12 cellular contexts compared by ENCODE assay signal in genomic region chr15:65525622-65526021, GRCh38. TPM values are rescaled to one million over a fixed set of nuclear protein-coding genes. Genes with fewer than 3 reads are reported as not detected.
DNase-seq lines count a peak whose midpoint lies in the region; FAIRE-seq and TF ChIP-seq lines count a peak whose summit lies in the region.
"Had no signal": no experiment of that assay in that cellular context is flagged by ENCODE, and none has a peak within 500 bp of the region (broad histone marks: within the 10 kb centered on the region; RNA-seq: fewer than 3 reads in every experiment).

No MANE protein-coding gene starts in this region.

- peaks cover 3 to 10% of the 10 kb centered on the region in 2 experiments; a peak in 2 of 4 replicates for H3K4me1 ChIP-seq in SK-N-SH (ENCODE audit: control insufficient read depth in 1 of 2, insufficient read depth in 2 of 2, low read depth in 1 of 2, low read length in 1 of 2)
- no peaks in the 10 kb centered on the region for H3K4me1 ChIP-seq in small intestine (ENCODE audit: control insufficient read depth in 2 of 2, insufficient read depth in 1 of 2, low read depth in 1 of 2, low read length in 1 of 2)

- H3K9me3 ChIP-seq in SK-N-SH (no peaks in the 10 kb centered on the region), small intestine (ENCODE audit: control insufficient read depth, low read depth) (no peaks in the 10 kb centered on the region)

- CTCF ChIA-PET in SK-N-SH (lab: Yijun Ruan, JAX) = interaction anchor here (0.7 to 2.1 kb wide), 4 partner anchors 9 to 298 kb away, joined by 3 to 8 read pairs (median 3); partner anchors contain the start of gene DPP8

- DNase-seq in A172 (ENCODE audit: low spot score) (peak; percentile 38), EL (peak; percentile 26), SK-N-SH (peak; percentile 24), fibroblast of the aortic adventitia (ENCODE audit: low read depth) (peak; percentile 52), inferior parietal cortex (ENCODE audit: extremely low spot score) (no peak), small intestine (no peak), COLO829 (ENCODE audit: low spot score) (no peak)
- no peak for DNase-seq in activated CD4-positive, alpha-beta T cell treated with anti-CD3 and anti-CD28 coated beads, Interleukin-2, amount 50 U/mL, for 48 hours
- DNase-seq: activated effector memory CD4-positive, alpha-beta T cell treated with anti-CD3 and anti-CD28 coated beads, Interleukin-2, amount 50 U/mL, for 16 hours; NCI-H187 treated with DMSO at 0.1 percent for 48 hours; NCI-H774 had no signal

- peak overlapping the region; percentile 34; the same call in 1 of the 2 replicates for H3K4me2 ChIP-seq in SK-N-SH

- H3K9me2 ChIP-seq in SK-N-SH = no peaks in the 10 kb centered on the region

- 67% methylated on average over 1 of the region's 1 CpG for WGBS in SK-N-SH (ENCODE audit: low lambda C conversion rate)
- 73 to 100% (median 78%) methylated on average over 1 of the region's 1 CpG for WGBS in small intestine, 3 donors

- FAIRE-seq in small intestine (lab: Jason Lieb, UNC) = no peak
- FAIRE-seq: GM12878 had no signal

- TF ChIP-seq RAD21 in SK-N-SH (IDR thresholded peaks at IDR 0.05; ENCODE audit: low read length) = no peak

- H2AFZ ChIP-seq in SK-N-SH (ENCODE audit: low read depth) = peak overlapping the region; percentile 73

- H3K79me2 ChIP-seq in SK-N-SH (ENCODE audit: insufficient read depth) = peaks cover 4% of the 10 kb centered on the region

- H3K27ac ChIP-seq in SK-N-SH (ENCODE audit: low read depth in 2 of 2, low read length in 1 of 2) (peak overlapping the region in 1 of 2 experiments; percentile 60; a peak in 2 of 4 replicates), small intestine (ENCODE audit: low read depth in 1 of 2, low read length in 1 of 2) (no peak overlapping the region)

- TF ChIP-seq CTCF in SK-N-SH (IDR thresholded peaks at IDR 0.05) = no peak
- no peak for TF ChIP-seq CTCF in fibroblast of the aortic adventitia (IDR thresholded peaks at IDR 0.05; ENCODE audit: insufficient read depth, low read length)

- H3K9ac ChIP-seq in SK-N-SH = peak overlapping the region; percentile 5; the same call in 1 of the 2 replicates

- peaks cover 5% of the 10 kb centered on the region for H3F3A ChIP-seq in SK-N-SH (replicated peaks; ENCODE audit: insufficient read depth)

- no peaks in the 10 kb centered on the region for H3K27me3 ChIP-seq in SK-N-SH (ENCODE audit: insufficient read depth)
- no peaks in the 10 kb centered on the region for H3K27me3 ChIP-seq in small intestine (ENCODE audit: control insufficient read depth in 2 of 2, insufficient read depth in 2 of 2, low read length in 2 of 2)

- no peak overlapping the region for H3K4me3 ChIP-seq in SK-N-SH (ENCODE audit: low read depth in 2 of 2, low read length in 1 of 2)
- no peak overlapping the region for H3K4me3 ChIP-seq in fibroblast of the aortic adventitia (ENCODE audit: low read depth, low read length)
- no peak overlapping the region for H3K4me3 ChIP-seq in small intestine (ENCODE audit: low read depth in 1 of 2, low read length in 2 of 2)
- H3K4me3 ChIP-seq: GM12878 had no signal

- TF ChIP-seq EP300 in SK-N-SH (IDR thresholded peaks at IDR 0.05; ENCODE audit: borderline replicate concordance in 1 of 2, low read depth in 1 of 2, low read length in 1 of 2) = no peak

- POLR2A ChIA-PET in SK-N-SH (lab: Yijun Ruan, JAX) = interaction anchor here (0.6 kb wide), 1 partner anchor 9 kb away, joined by 3 read pairs; no protein-coding TSS in a partner anchor

- no peaks in the 10 kb centered on the region for H4K20me1 ChIP-seq in SK-N-SH (ENCODE audit: insufficient read depth)

- no peaks in the 10 kb centered on the region for H3K36me3 ChIP-seq in SK-N-SH (replicated peaks in 1 of 2; ENCODE audit: control insufficient read depth in 1 of 2, insufficient read depth in 2 of 2, low read length in 1 of 2)
- no peaks in the 10 kb centered on the region for H3K36me3 ChIP-seq in small intestine (ENCODE audit: control insufficient read depth in 2 of 2, insufficient read depth in 2 of 2, low read length in 2 of 2)

TF ChIP-seq in SK-N-SH, 30 proteins besides CTCF, POLR2A, EP300 and RAD21:
- TF ChIP-seq MXI1 (IDR thresholded peaks at IDR 0.05; ENCODE audit: low read depth, low read length) (no peak), NFIC (IDR thresholded peaks at IDR 0.05; ENCODE audit: borderline replicate concordance) (peak; percentile 67; the same call in 1 of the 2 replicates)

RNA-seq across cellular contexts. Expression of gene HACD3, which starts 4.6 kb away (rescaled TPM):
- total RNA-seq in A172 (2014; rRNA removed; shearing (Covaris generic)) = 148 and 149 TPM in 2 replicates
- 45.7 and 58.6 TPM in 2 replicates for polyA plus RNA-seq in SK-N-SH (2012; rRNA removed)
- polyA plus RNA-seq in SK-N-SH (2012; cell fraction: cytosol; rRNA removed) = 69.2 and 70.0 TPM in 2 replicates
- polyA plus RNA-seq in SK-N-SH (2012; cell fraction: nucleus; rRNA removed) = 17.1 and 27.9 TPM in 2 replicates
- total RNA-seq in fibroblast of the aortic adventitia (ENCODE audit: low replicate concordance) = 30.7 and 89.3 TPM in 2 replicates
- polyA plus RNA-seq in small intestine = 10 to 100 TPM in 1 of 3 donors, 1 to 10 TPM in 2; 5.1 to 44.7 (median 7.3) TPM

RNA-seq across cellular contexts. Expression of gene DPP8, which starts 8.1 kb away (rescaled TPM):
- total RNA-seq in A172 (2014; rRNA removed; shearing (Covaris generic)) = 20.6 and 29.0 TPM in 2 replicates
- polyA plus RNA-seq in SK-N-SH (2012; rRNA removed) (13.9 and 14.1 TPM in 2 replicates), small intestine (10 to 100 TPM in 2 of 3 donors, 1 to 10 TPM in 1; 9.2 to 13.4 (median 11.1) TPM)
- polyA plus RNA-seq in SK-N-SH (2012; cell fraction: cytosol; rRNA removed) = 15.0 and 16.5 TPM in 2 replicates
- polyA plus RNA-seq in SK-N-SH (2012; cell fraction: nucleus; rRNA removed) = 13.9 and 24.0 TPM in 2 replicates
- total RNA-seq in fibroblast of the aortic adventitia (ENCODE audit: low replicate concordance) = 45.2 and 46.5 TPM in 2 replicates

Comparison
In these comparisons a context has a peak if more than half of its experiments do, and no peak if none do; other contexts are left out.
1. DNase-seq: peak in A172 (single experiment), EL (single experiment), SK-N-SH (single experiment) and fibroblast of the aortic adventitia (single experiment); none in inferior parietal cortex (single experiment), small intestine (single experiment), activated CD4-positive, alpha-beta T cell treated with anti-CD3 and anti-CD28 coated beads, Interleukin-2, amount 50 U/mL, for 48 hours (0 of 2) and COLO829 (single experiment).